ENCODE assay signal across 30 cellular contexts in the genomic region with DNA sequence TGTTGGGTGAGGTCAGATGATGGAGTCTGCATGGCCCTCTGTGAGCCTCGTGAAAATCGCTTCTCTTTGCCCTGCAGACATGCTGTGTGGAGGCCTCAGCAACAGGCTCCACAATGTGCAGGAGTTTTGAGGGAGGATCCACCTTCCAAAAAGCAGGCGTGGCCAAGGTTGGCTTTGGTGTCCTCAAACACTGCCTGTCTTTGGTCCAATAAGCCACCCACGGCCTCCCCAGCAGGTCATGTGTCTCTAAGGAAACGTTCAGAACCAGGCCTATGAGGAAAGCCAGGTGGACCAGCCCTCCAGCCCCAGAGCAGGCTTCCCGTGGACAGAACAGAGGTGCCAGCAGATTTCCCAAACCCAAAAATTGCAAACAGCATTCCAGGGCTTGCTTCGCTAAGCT.
"Had no signal": no experiment of that assay in that cellular context is flagged by ENCODE, and none has a peak within 500 bp of the region (broad histone marks: within the 10 kb centered on the region; RNA-seq: fewer than 3 reads in every experiment).

No MANE protein-coding gene starts in this region.

- H3K27ac ChIP-seq: brain microvascular endothelial cell, PC-9, RWPE1, SJCRH30, SK-N-MC had no signal

- DNase-seq: activated CD4-positive, alpha-beta T cell treated with anti-CD3 and anti-CD28 coated beads, Interleukin-2, amount 10 ng/mL, durations not matched to agents 24 days and 14 days; activated CD4-positive, alpha-beta T cell treated with anti-CD3 and anti-CD28 coated beads, Interleukin-2, amount 50 U/mL, for 4 hours; activated CD8-positive, alpha-beta T cell treated with anti-CD3 and anti-CD28 coated beads for 36 hours; activated effector memory CD4-positive, alpha-beta T cell treated with anti-CD3 and anti-CD28 coated beads, Interleukin-2, amount 50 U/mL, for 16 hours; activated naive CD4-positive, alpha-beta T cell; activated naive CD4-positive, alpha-beta T cell treated with anti-CD3 and anti-CD28 coated beads, Interleukin-2, amount 50 U/mL, for 16 hours; activated naive CD8-positive, alpha-beta T cell treated with anti-CD3 and anti-CD28 coated beads for 36 hours; activated T-cell treated with anti-CD3 and anti-CD28 coated beads, Interleukin-2, amount 50 U/mL, for 1 hour; activated T-cell treated with anti-CD3 and anti-CD28 coated beads, Interleukin-2, amount 50 U/mL, for 72 hours; amniotic stem cell; aorta; brain microvascular endothelial cell; Kasumi-1; KG1; MG63; NCI-H1048; NCI-H1105 treated with DMSO at 0.1 percent for 48 hours; NCI-H1436 treated with DMSO at 0.1 percent for 48 hours; NCI-H1694 treated with DMSO at 0.1 percent for 48 hours; NCI-H2029; NCI-H510A; NCI-H526; NCI-H82; NK-92 treated with Interleukin-12 subunit alpha and Interleukin-12 subunit beta, amount 100 ng/mL, for 24 hours; PC-9; SHP77; SJCRH30 had no signal

- ATAC-seq: activated CD8-positive, alpha-beta T cell treated with anti-CD3 and anti-CD28 coated beads for 36 hours; activated T-cell treated with anti-CD3 and anti-CD28 coated beads, Interleukin-2, amount 50 U/mL, for 72 hours; activated T-helper 17 cell treated with anti-CD3 and anti-CD28 coated beads, Interleukin-2, amount 50 U/mL, for 72 hours had no signal

- H3K4me1 ChIP-seq: SJCRH30 had no signal

- H3K9me3 ChIP-seq: MG63, SJCRH30 had no signal

- H2AFZ ChIP-seq: PC-9 had no signal

- H3K27me3 ChIP-seq: brain microvascular endothelial cell, MG63, SJCRH30 had no signal

- H3K4me2 ChIP-seq: PC-9 had no signal

- H3K4me3 ChIP-seq: MG63, PC-9, SJCRH30, SK-N-MC had no signal

- H3K36me3 ChIP-seq: brain microvascular endothelial cell, MG63, SJCRH30 had no signal
